In the genomic region with DNA sequence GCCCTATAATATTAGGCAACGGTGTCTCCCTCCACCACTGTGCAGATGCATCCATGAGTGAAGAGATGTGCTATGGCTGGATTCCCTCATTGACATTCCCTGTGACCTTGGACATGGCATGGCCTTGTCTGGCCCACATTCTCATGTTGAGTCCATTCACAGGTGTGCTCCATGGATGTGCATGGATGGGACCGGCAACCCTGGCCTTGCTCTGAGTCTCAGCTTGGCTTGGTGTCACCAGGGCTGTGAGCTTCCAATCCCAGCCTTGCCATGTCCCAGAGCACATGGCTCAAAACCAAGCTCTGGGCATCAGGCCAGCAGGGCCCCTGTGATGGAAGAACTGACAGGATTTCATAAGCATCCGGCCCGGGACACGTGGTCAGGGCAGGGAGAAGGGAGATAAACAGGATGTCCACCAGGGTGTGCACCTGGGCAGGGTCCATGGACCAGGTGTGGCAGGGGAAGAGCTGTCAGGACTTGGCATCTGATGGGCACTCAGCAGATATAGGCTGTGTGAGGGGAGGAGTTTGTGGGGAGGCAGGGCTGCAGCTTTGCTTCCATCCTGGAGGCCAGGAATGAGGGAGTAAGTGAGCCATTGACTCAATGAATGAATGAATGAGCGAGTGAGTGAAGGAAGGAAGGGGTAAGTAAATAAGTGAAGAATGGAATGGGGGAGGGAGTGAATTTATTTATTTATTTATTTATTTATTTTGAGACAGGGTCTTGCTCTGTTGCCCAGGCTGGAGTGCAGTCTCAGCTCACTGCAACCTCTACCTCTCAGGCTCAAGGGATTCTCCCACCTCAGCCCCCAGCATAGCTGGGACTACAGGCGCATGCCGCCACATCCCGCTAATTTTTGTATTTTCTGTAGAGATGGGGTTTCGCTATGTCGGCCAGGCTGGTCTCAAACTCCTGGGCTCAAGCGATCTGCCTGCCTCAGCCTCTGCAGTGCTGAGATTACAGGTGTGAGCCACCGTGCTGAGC, we compare ENCODE assay signal across 1 cellular context.
TF ChIP-seq lines count a peak whose summit lies in the region.

No MANE protein-coding gene starts in this region.

TF ChIP-seq in HepG2, 621 proteins besides CTCF, POLR2A, EP300 and RAD21 (continued from another document and continues in another):
- TF ChIP-seq, protein P1, sequence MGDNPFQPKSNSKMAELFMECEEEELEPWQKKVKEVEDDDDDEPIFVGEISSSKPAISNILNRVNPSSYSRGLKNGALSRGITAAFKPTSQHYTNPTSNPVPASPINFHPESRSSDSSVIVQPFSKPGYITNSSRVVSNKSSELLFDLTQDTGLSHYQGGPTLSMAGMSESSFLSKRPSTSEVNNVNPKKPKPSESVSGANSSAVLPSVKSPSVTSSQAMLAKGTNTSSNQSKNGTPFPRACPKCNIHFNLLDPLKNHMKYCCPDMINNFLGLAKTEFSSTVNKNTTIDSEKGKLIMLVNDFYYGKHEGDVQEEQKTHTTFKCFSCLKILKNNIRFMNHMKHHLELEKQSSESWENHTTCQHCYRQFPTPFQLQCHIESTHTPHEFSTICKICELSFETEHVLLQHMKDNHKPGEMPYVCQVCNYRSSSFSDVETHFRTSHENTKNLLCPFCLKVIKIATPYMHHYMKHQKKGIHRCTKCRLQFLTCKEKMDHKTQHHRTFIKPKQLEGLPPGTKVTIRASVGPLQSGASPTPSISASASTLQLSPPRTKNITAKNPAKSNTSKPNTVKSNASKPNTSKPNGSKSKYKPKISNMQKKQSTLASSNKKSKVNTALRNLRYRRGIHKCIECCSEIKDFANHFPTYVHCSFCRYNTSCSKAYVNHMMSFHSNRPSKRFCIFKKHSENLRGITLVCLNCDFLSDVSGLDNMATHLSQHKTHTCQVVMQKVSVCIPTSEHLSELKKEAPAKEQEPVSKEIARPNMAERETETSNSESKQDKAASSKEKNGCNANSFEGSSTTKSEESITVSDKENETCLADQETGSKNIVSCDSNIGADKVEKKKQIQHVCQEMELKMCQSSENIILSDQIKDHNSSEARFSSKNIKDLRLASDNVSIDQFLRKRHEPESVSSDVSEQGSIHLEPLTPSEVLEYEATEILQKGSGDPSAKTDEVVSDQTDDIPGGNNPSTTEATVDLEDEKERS (CRISPR knock-in tag; IDR thresholded peaks at IDR 0.05) = peak; percentile 98
- TF ChIP-seq ZNF773 (CRISPR knock-in tag; IDR thresholded peaks at IDR 0.05; ENCODE audit: borderline replicate concordance) = no peak
- no peak for TF ChIP-seq PRDM15 (CRISPR knock-in tag; IDR thresholded peaks at IDR 0.05)
- TF ChIP-seq RBAK (CRISPR knock-in tag; IDR thresholded peaks at IDR 0.05) = no peak
- TF ChIP-seq ZNF747 (CRISPR knock-in tag; IDR thresholded peaks at IDR 0.05; ENCODE audit: borderline replicate concordance) = peak; percentile 99
- TF ChIP-seq, protein P2, sequence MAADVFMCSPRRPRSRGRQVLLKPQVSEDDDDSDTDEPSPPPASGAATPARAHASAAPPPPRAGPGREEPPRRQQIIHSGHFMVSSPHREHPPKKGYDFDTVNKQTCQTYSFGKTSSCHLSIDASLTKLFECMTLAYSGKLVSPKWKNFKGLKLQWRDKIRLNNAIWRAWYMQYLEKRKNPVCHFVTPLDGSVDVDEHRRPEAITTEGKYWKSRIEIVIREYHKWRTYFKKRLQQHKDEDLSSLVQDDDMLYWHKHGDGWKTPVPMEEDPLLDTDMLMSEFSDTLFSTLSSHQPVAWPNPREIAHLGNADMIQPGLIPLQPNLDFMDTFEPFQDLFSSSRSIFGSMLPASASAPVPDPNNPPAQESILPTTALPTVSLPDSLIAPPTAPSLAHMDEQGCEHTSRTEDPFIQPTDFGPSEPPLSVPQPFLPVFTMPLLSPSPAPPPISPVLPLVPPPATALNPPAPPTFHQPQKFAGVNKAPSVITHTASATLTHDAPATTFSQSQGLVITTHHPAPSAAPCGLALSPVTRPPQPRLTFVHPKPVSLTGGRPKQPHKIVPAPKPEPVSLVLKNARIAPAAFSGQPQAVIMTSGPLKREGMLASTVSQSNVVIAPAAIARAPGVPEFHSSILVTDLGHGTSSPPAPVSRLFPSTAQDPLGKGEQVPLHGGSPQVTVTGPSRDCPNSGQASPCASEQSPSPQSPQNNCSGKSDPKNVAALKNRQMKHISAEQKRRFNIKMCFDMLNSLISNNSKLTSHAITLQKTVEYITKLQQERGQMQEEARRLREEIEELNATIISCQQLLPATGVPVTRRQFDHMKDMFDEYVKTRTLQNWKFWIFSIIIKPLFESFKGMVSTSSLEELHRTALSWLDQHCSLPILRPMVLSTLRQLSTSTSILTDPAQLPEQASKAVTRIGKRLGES (CRISPR knock-in tag; IDR thresholded peaks at IDR 0.05; ENCODE audit: borderline replicate concordance) = no peak; the same call in 1 of the 2 replicates
- TF ChIP-seq RARA (CRISPR knock-in tag; IDR thresholded peaks at IDR 0.05) = peak; percentile 90
- TF ChIP-seq, protein P3, sequence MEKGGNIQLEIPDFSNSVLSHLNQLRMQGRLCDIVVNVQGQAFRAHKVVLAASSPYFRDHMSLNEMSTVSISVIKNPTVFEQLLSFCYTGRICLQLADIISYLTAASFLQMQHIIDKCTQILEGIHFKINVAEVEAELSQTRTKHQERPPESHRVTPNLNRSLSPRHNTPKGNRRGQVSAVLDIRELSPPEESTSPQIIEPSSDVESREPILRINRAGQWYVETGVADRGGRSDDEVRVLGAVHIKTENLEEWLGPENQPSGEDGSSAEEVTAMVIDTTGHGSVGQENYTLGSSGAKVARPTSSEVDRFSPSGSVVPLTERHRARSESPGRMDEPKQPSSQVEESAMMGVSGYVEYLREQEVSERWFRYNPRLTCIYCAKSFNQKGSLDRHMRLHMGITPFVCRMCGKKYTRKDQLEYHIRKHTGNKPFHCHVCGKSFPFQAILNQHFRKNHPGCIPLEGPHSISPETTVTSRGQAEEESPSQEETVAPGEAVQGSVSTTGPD (CRISPR knock-in tag; IDR thresholded peaks at IDR 0.05) = peak; percentile 87; the same call in 1 of the 2 replicates
- no peak for TF ChIP-seq ARNT (IDR thresholded peaks at IDR 0.05)
- no peak for TF ChIP-seq ZNF44 (CRISPR knock-in tag; IDR thresholded peaks at IDR 0.05)
- no peak for TF ChIP-seq ZNF160 (CRISPR knock-in tag; IDR thresholded peaks at IDR 0.05)
- peak; percentile 98 for TF ChIP-seq ZMYM4 (CRISPR knock-in tag; IDR thresholded peaks at IDR 0.05)
- TF ChIP-seq, protein P4, sequence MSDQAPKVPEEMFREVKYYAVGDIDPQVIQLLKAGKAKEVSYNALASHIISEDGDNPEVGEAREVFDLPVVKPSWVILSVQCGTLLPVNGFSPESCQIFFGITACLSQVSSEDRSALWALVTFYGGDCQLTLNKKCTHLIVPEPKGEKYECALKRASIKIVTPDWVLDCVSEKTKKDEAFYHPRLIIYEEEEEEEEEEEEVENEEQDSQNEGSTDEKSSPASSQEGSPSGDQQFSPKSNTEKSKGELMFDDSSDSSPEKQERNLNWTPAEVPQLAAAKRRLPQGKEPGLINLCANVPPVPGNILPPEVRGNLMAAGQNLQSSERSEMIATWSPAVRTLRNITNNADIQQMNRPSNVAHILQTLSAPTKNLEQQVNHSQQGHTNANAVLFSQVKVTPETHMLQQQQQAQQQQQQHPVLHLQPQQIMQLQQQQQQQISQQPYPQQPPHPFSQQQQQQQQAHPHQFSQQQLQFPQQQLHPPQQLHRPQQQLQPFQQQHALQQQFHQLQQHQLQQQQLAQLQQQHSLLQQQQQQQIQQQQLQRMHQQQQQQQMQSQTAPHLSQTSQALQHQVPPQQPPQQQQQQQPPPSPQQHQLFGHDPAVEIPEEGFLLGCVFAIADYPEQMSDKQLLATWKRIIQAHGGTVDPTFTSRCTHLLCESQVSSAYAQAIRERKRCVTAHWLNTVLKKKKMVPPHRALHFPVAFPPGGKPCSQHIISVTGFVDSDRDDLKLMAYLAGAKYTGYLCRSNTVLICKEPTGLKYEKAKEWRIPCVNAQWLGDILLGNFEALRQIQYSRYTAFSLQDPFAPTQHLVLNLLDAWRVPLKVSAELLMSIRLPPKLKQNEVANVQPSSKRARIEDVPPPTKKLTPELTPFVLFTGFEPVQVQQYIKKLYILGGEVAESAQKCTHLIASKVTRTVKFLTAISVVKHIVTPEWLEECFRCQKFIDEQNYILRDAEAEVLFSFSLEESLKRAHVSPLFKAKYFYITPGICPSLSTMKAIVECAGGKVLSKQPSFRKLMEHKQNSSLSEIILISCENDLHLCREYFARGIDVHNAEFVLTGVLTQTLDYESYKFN (CRISPR knock-in tag; conservative IDR thresholded peaks at IDR 0.05) = peak; percentile 91
- peak; percentile 98 for TF ChIP-seq ZBTB4 (CRISPR knock-in tag; IDR thresholded peaks at IDR 0.05; ENCODE audit: borderline replicate concordance)
- peak; percentile 72; the same call in 1 of the 2 replicates for TF ChIP-seq ZNF275 (CRISPR knock-in tag; IDR thresholded peaks at IDR 0.05; ENCODE audit: borderline replicate concordance)
- TF ChIP-seq ZNF251 (CRISPR knock-in tag; IDR thresholded peaks at IDR 0.05) = peak; percentile 91
- peak; percentile 99 for TF ChIP-seq MEIS2 (CRISPR knock-in tag; IDR thresholded peaks at IDR 0.05)
- peak; percentile 97 for TF ChIP-seq HINFP (CRISPR knock-in tag; IDR thresholded peaks at IDR 0.05; ENCODE audit: low read depth)
- TF ChIP-seq, protein P5, sequence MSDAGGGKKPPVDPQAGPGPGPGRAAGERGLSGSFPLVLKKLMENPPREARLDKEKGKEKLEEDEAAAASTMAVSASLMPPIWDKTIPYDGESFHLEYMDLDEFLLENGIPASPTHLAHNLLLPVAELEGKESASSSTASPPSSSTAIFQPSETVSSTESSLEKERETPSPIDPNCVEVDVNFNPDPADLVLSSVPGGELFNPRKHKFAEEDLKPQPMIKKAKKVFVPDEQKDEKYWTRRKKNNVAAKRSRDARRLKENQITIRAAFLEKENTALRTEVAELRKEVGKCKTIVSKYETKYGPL (CRISPR knock-in tag; IDR thresholded peaks at IDR 0.05) = 0 out of 2 replicates have a peak, but pooled peaks have one; percentile 75
- peak; percentile 97 for TF ChIP-seq ZIK1 (CRISPR knock-in tag; IDR thresholded peaks at IDR 0.05; ENCODE audit: borderline replicate concordance, low read depth)
- TF ChIP-seq TEAD3 (CRISPR knock-in tag; optimal IDR thresholded peaks at IDR 0.05; ENCODE audit: borderline replicate concordance) = peak; percentile 93
- TF ChIP-seq ZNF530 (CRISPR knock-in tag; IDR thresholded peaks at IDR 0.05; ENCODE audit: low read depth) = no peak
